Comparison of ENCODE assay signal across 7 cellular contexts in genomic region chr19:56594446-56594782, GRCh38. TPM values are rescaled to one million over a fixed set of nuclear protein-coding genes. Genes with fewer than 3 reads are reported as not detected.
A peak's percentile ranks its signal among the peaks of the same experiment; 100 is the strongest.
DNase-seq lines count a peak whose midpoint lies in the region; ATAC-seq and TF ChIP-seq lines count a peak whose summit lies in the region.

No MANE protein-coding gene starts in this region.

- no peak overlapping the region for H2BK12ac ChIP-seq in H9 (ENCODE audit: insufficient read length, low read depth, low read length)

- H3K27ac Mint-ChIP-seq in H9, result no peak overlapping the region
- H3K27ac Mint-ChIP-seq in T-helper 17 cell, result peak overlapping the region; percentile 87

- H4K5ac ChIP-seq in H9 (ENCODE audit: insufficient read length, low read depth, low read length), result peak overlapping the region; percentile 80

- intact Hi-C loops in testis (cut with DNase I; ENCODE audit: low total_unique reads), result no loop called here

- no peak overlapping the region for H2BK120ac ChIP-seq in H9 (ENCODE audit: low read depth, low read length, poor library complexity, severe bottlenecking)

- H4K8ac ChIP-seq in H9 (replicated peaks; ENCODE audit: insufficient read length, low read depth, low read length), result no peak overlapping the region

- H3K4me3 ChIP-seq in fibroblast of villous mesenchyme (ENCODE audit: low read depth, low read length) (peak overlapping the region; percentile 94), skeletal muscle satellite cell (ENCODE audit: low read length) (peak overlapping the region; percentile 100), testis (peak overlapping the region in 1 of 2 donors; percentile 88)

- H3K4me1 Mint-ChIP-seq in H9, result peaks cover 8% of the 10 kb centered on the region in 2 experiments
- peaks cover 18% of the 10 kb centered on the region for H3K4me1 Mint-ChIP-seq in T-helper 17 cell

- no peak overlapping the region for H2BK20ac ChIP-seq in H9 (ENCODE audit: low read depth, low read length, poor library complexity, severe bottlenecking)

- H3K9ac ChIP-seq in H9 (ENCODE audit: extremely low read depth, insufficient read length, low read length) (no peak overlapping the region), skeletal muscle satellite cell (ENCODE audit: low read depth, low read length) (no peak overlapping the region)

- H3K4me1 ChIP-seq in H9 (ENCODE audit: insufficient read depth, low read length) (no peaks in the 10 kb centered on the region; the same call in 1 of the 2 replicates), skeletal muscle satellite cell (ENCODE audit: control insufficient read depth, insufficient read depth, low read length) (peaks cover 6% of the 10 kb centered on the region), testis (peaks cover 5% of the 10 kb centered on the region)

- no peak for TF ChIP-seq CTCF in H9 (conservative IDR thresholded peaks at IDR 0.05)
- TF ChIP-seq CTCF in fibroblast of villous mesenchyme (IDR thresholded peaks at IDR 0.05; ENCODE audit: insufficient read depth, low read depth, low read length), result no peak
- TF ChIP-seq CTCF in testis (IDR thresholded peaks at IDR 0.05), result no peak

- H3K23ac ChIP-seq in H9 (ENCODE audit: insufficient read length, low read depth, low read length), result no peak overlapping the region

- H3K9me3 ChIP-seq in H9 (ENCODE audit: control insufficient read depth, low read depth, low read length), result peaks cover 10% of the 10 kb centered on the region
- H3K9me3 ChIP-seq in T-helper 17 cell (ENCODE audit: control insufficient read depth, low read length, poor library complexity, severe bottlenecking), result peaks cover 3% of the 10 kb centered on the region
- peaks cover 17% of the 10 kb centered on the region for H3K9me3 ChIP-seq in skeletal muscle satellite cell (replicated peaks; ENCODE audit: low read length)
- no peaks in the 10 kb centered on the region for H3K9me3 ChIP-seq in testis

- no peak overlapping the region for H3T11ph ChIP-seq in H9 (ENCODE audit: low read length)

- H4K91ac ChIP-seq in H9 (ENCODE audit: insufficient read length, low read depth, low read length), result no peak overlapping the region

- H3K14ac ChIP-seq in H9 (ENCODE audit: insufficient read depth, low read length), result no peak overlapping the region

- peaks cover 2% of the 10 kb centered on the region; the same call in 1 of the 2 replicates for H3K79me2 ChIP-seq in H9 (ENCODE audit: insufficient read depth, low read length)

- no CpG with 5 or more reads among the region's 4 CpGs for WGBS in H9 (ENCODE audit: extremely low coverage, insufficient read length, low lambda C conversion rate)
- 51 to 58% methylated on average over 4 of the region's 4 CpGs for WGBS in testis, 2 donors

- H2AFZ ChIP-seq in H9 (ENCODE audit: low read length), result no peak overlapping the region

- no peaks in the 10 kb centered on the region for H4K20me1 ChIP-seq in H9 (ENCODE audit: control insufficient read depth, insufficient read depth, insufficient read length)

- TF ChIP-seq POLR2A in testis (IDR thresholded peaks at IDR 0.05), result no peak

- DNase-seq in H9, result no peak
- DNase-seq in T-helper 17 cell, result no peak
- no peak for DNase-seq in fibroblast of villous mesenchyme (ENCODE audit: low read depth)
- DNase-seq in stimulated activated CD4-positive, alpha-beta T cell treated with anti-CD3 and anti-CD28 coated beads, Interleukin-2, amount 100 ng/mL, for 24 hours, result no peak
- no peak for DNase-seq in NCI-H2196 treated with DMSO at 0.1 percent for 48 hours (lab: John Stamatoyannopoulos, UW; ENCODE audit: unreplicated experiment)
- DNase-seq in testis, result no peak

- peaks cover 51 to 75% of the 10 kb centered on the region in 2 experiments for H3K9me3 Mint-ChIP-seq in H9

- no peak overlapping the region for H2BK5ac ChIP-seq in H9 (ENCODE audit: insufficient read length, low read length)

- no peak overlapping the region for H3K18ac ChIP-seq in H9 (ENCODE audit: insufficient read length, low read depth, low read length)

- no peak overlapping the region for H2BK15ac ChIP-seq in H9 (ENCODE audit: low read depth, low read length)

- H3K4me3 Mint-ChIP-seq in H9, result peak overlapping the region; percentile 98
- H3K4me3 Mint-ChIP-seq in T-helper 17 cell, result peak overlapping the region; percentile 93

- H3K27ac ChIP-seq in H9 (ENCODE audit: insufficient read length, low read depth, low read length) (no peak overlapping the region), testis (no peak overlapping the region)

- peaks cover 13 to 32% (median 29%) of the 10 kb centered on the region in 3 experiments for H3K36me3 Mint-ChIP-seq in H9 (ENCODE audit: insufficient read depth in 1 of 3, low read depth in 3 of 3)
- no peaks in the 10 kb centered on the region for H3K36me3 Mint-ChIP-seq in T-helper 17 cell (ENCODE audit: low read depth)

- ATAC-seq in T-helper 17 cell, result no peak

- no peak overlapping the region for H3K56ac ChIP-seq in H9 (ENCODE audit: insufficient read length, low read depth, low read length)

- H3K27me3 Mint-ChIP-seq in H9 (ENCODE audit: low read depth) (no peaks in the 10 kb centered on the region), T-helper 17 cell (no peaks in the 10 kb centered on the region)

- no peak overlapping the region for H3K4ac ChIP-seq in H9 (ENCODE audit: low read depth, low read length)

- H3K36me3 ChIP-seq in skeletal muscle satellite cell (ENCODE audit: insufficient read depth, low read length) (peaks cover 14% of the 10 kb centered on the region), testis (ENCODE audit: low read depth, missing control alignments) (no peaks in the 10 kb centered on the region)

- H3K23me2 ChIP-seq in H9 (ENCODE audit: insufficient read length, low read depth, low read length, poor library complexity, severe bottlenecking), result peaks cover 5% of the 10 kb centered on the region

- no peak overlapping the region for H2AK5ac ChIP-seq in H9 (ENCODE audit: insufficient read length, low read length)

- peaks cover 3% of the 10 kb centered on the region for H3K79me1 ChIP-seq in H9 (ENCODE audit: insufficient read depth, low read depth, low read length, poor library complexity, severe bottlenecking)

- H3K27me3 ChIP-seq in H9 (ENCODE audit: insufficient read depth, low read length) (no peaks in the 10 kb centered on the region), skeletal muscle satellite cell (ENCODE audit: control insufficient read depth, insufficient read depth, low read length) (no peaks in the 10 kb centered on the region), testis (no peaks in the 10 kb centered on the region)

- H3K4me2 ChIP-seq in H9 (ENCODE audit: insufficient read depth, insufficient read length, low read length) (peak overlapping the region; percentile 69), skeletal muscle satellite cell (ENCODE audit: low read length) (peak overlapping the region; percentile 79)

RNA-seq across cellular contexts. Expression of gene ZNF71, which starts 0.7 kb away (rescaled TPM):
- 7.2 TPM in 2 replicates for total RNA-seq in H9 (2021)
- total RNA-seq in T-helper 17 cell, result 1 to 10 TPM; 4.9 to 5.1 TPM
- total RNA-seq in fibroblast of villous mesenchyme, result 8.2 and 8.4 TPM in 2 replicates
- 6.1 and 6.3 TPM in 2 replicates for total RNA-seq in skeletal muscle satellite cell (2012; rRNA removed)
- total RNA-seq in testis, result 10 to 100 TPM; 18.3 to 19.6 TPM
- polyA plus RNA-seq in testis (ENCODE audit: insufficient read depth, low read depth, low replicate concordance), result 7.2 TPM

RNA-seq across cellular contexts. Expression of gene ZNF470, which starts 27.1 kb away (rescaled TPM):
- 6.9 and 7.1 TPM in 2 replicates for total RNA-seq in H9 (2021)
- total RNA-seq in T-helper 17 cell, result 1 to 10 TPM in 1 of 2 donors, under 1 TPM in 1; 0.83 to 1.4 TPM
- 2.6 and 3.9 TPM in 2 replicates for total RNA-seq in fibroblast of villous mesenchyme
- total RNA-seq in skeletal muscle satellite cell (2012; rRNA removed), result 5.8 and 7.6 TPM in 2 replicates
- total RNA-seq in testis, result 10 to 100 TPM in 1 of 2 donors, 1 to 10 TPM in 1; 8.3 to 11.0 TPM
- polyA plus RNA-seq in testis (ENCODE audit: insufficient read depth, low read depth, low replicate concordance), result 4.5 TPM

RNA-seq across cellular contexts. Expression of gene SMIM17, which starts 48.5 kb away (rescaled TPM):
- total RNA-seq in H9 (2021) (0.26 and 0.28 TPM in 2 replicates), T-helper 17 cell (not detected), fibroblast of villous mesenchyme (0.43 TPM in 1 of 2 replicates, not detected in the other), testis (under 1 TPM; 0.25 to 0.79 TPM)
- 0.22 TPM in 1 of 2 replicates, not detected in the other for total RNA-seq in skeletal muscle satellite cell (2012; rRNA removed)
- polyA plus RNA-seq in testis (ENCODE audit: insufficient read depth, low read depth, low replicate concordance), result 1.3 TPM

RNA-seq across cellular contexts. Expression of gene ZFP28, which starts 55.7 kb away (rescaled TPM):
- total RNA-seq in H9 (2021), result 3.2 and 3.8 TPM in 2 replicates
- total RNA-seq in T-helper 17 cell, result 1 to 10 TPM; 4.8 to 5.1 TPM
- 6.1 and 12.1 TPM in 2 replicates for total RNA-seq in fibroblast of villous mesenchyme
- 7.1 and 7.4 TPM in 2 replicates for total RNA-seq in skeletal muscle satellite cell (2012; rRNA removed)
- total RNA-seq in testis, result 10 to 100 TPM; 18.3 to 28.0 TPM
- polyA plus RNA-seq in testis (ENCODE audit: insufficient read depth, low read depth, low replicate concordance), result 12.2 TPM
